11 cellular contexts compared by ENCODE assay signal in the genomic region with DNA sequence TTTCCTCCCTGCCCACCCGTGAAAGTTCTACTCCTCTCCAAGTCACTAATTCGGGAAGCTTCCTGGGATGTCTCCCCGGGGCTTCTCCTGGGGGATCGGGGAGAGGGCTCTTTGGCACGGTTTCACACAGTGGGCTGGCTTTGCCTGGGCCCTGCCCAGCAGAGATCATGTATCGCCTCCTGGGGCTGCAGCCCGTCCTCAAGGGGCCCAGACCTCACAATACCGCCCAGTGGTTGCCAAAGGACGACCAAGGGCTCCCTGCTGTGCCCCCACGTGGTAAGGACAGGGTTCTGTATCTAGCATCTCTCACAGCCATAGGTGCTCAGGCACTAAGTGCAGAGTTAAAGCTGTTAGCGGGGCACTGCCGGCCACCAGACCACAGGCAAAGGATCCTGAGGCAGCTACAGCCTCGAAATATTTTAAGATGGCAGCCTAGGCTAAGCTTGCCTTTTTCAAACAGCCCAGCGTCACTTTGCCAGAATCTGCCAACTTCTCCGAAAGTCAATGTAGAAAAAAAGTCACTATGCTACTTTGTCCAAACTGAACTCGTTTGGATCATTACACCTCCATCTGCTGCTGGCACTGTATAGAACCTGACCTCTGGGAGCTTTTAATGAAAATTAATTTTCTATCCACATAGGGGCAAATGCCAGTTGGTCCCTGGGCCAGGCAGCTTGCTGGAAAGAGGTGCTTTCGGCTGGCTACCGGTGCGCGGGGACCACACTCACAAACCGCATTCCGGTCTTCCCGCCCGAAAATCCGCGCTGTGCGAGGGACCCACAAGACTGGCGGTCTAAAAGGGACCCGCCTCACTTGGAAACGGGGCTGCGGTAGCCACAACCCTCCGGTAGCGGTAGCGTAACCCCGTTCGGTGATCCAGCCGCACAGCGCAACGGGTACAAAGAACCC. TPM values are rescaled to one million over a fixed set of nuclear protein-coding genes. Genes with fewer than 3 reads are reported as not detected.
DNase-seq lines count a peak whose midpoint lies in the region; ATAC-seq and TF ChIP-seq lines count a peak whose summit lies in the region.
"Had no signal": no experiment of that assay in that cellular context is flagged by ENCODE, and none has a peak within 500 bp of the region (broad histone marks: within the 10 kb centered on the region; RNA-seq: fewer than 3 reads in every experiment).

No MANE protein-coding gene starts in this region.

- H3K36me3 Mint-ChIP-seq in activated naive CD4-positive, alpha-beta T cell treated with anti-CD3 and anti-CD28 coated beads for 36 hours (ENCODE audit: low read depth): peaks cover 9% of the 10 kb centered on the region
- no peaks in the 10 kb centered on the region for H3K36me3 Mint-ChIP-seq in activated naive CD4-positive, alpha-beta T cell treated with anti-CD3 and anti-CD28 coated beads, Interleukin-2, amount 50 U/mL, for 72 hours
- peaks cover 43% of the 10 kb centered on the region for H3K36me3 Mint-ChIP-seq in type B pancreatic cell

- H3K4me3 ChIP-seq in SJSA1: no peak overlapping the region
- H3K4me3 ChIP-seq: BLaER1 had no signal

- peak overlapping the region; percentile 64 for H3K4me3 Mint-ChIP-seq in activated naive CD4-positive, alpha-beta T cell treated with anti-CD3 and anti-CD28 coated beads for 36 hours
- H3K4me3 Mint-ChIP-seq in type B pancreatic cell: peak overlapping the region; percentile 88

- H3K9me3 ChIP-seq in SJSA1 (replicated peaks): no peaks in the 10 kb centered on the region

- no peaks in the 10 kb centered on the region for H3K27me3 ChIP-seq in SJSA1 (replicated peaks)

- no peak for DNase-seq in activated naive CD4-positive, alpha-beta T cell treated with anti-CD3 and anti-CD28 coated beads for 36 hours
- DNase-seq in activated naive CD4-positive, alpha-beta T cell treated with anti-CD3 and anti-CD28 coated beads, Interleukin-2, amount 50 U/mL, for 72 hours (ENCODE audit: low spot score in 2 of 2): no peak
- DNase-seq in SJSA1 (ENCODE audit: low read depth in 1 of 2, low spot score in 2 of 2): peak; percentile 75 to 77
- peak; percentile 40 for DNase-seq in iPS-NIHi11 (ENCODE audit: low spot score)
- no peak for DNase-seq in type B pancreatic cell (ENCODE audit: extremely low spot score, unreplicated experiment)
- DNase-seq in AG20443 (ENCODE audit: low spot score): no peak
- DNase-seq: kidney had no signal

- H3K27ac ChIP-seq in SJSA1: peak overlapping the region; percentile 84
- H3K27ac ChIP-seq: BLaER1 had no signal

- peaks cover 27% of the 10 kb centered on the region for H3K4me1 Mint-ChIP-seq in activated naive CD4-positive, alpha-beta T cell treated with anti-CD3 and anti-CD28 coated beads for 36 hours (ENCODE audit: low read depth)
- peaks cover 64% of the 10 kb centered on the region for H3K4me1 Mint-ChIP-seq in type B pancreatic cell (ENCODE audit: unreplicated experiment)

- CTCF ChIA-PET in activated naive CD4-positive, alpha-beta T cell treated with anti-CD3 and anti-CD28 coated beads for 36 hours (lab: Charles Lee): no interaction called here

- intact Hi-C loops in activated naive CD4-positive, alpha-beta T cell treated with anti-CD3 and anti-CD28 coated beads for 36 hours (cut with micrococcal nuclease): no loop called here

- no peak overlapping the region for H3K27ac Mint-ChIP-seq in activated naive CD4-positive, alpha-beta T cell treated with anti-CD3 and anti-CD28 coated beads for 36 hours
- H3K27ac Mint-ChIP-seq in activated naive CD4-positive, alpha-beta T cell treated with anti-CD3 and anti-CD28 coated beads, Interleukin-2, amount 50 U/mL, for 72 hours: no peak overlapping the region
- H3K27ac Mint-ChIP-seq in type B pancreatic cell: peak overlapping the region; percentile 61
- H3K27ac Mint-ChIP-seq: stimulated activated naive CD8-positive, alpha-beta T cell treated with anti-CD3 and anti-CD28 coated beads, Interleukin-15, Interleukin-2, amounts not matched to agents 100 ng/mL and 50 ng/mL, for 24 hours had no signal

- no peaks in the 10 kb centered on the region for H3K9me3 Mint-ChIP-seq in activated naive CD4-positive, alpha-beta T cell treated with anti-CD3 and anti-CD28 coated beads for 36 hours
- no peaks in the 10 kb centered on the region for H3K9me3 Mint-ChIP-seq in activated naive CD4-positive, alpha-beta T cell treated with anti-CD3 and anti-CD28 coated beads, Interleukin-2, amount 50 U/mL, for 72 hours
- H3K9me3 Mint-ChIP-seq in type B pancreatic cell: no peaks in the 10 kb centered on the region
- H3K9me3 Mint-ChIP-seq: stimulated activated naive CD8-positive, alpha-beta T cell treated with anti-CD3 and anti-CD28 coated beads, Interleukin-15, Interleukin-2, amounts not matched to agents 100 ng/mL and 50 ng/mL, for 24 hours had no signal

- no peak for ATAC-seq in activated naive CD4-positive, alpha-beta T cell treated with anti-CD3 and anti-CD28 coated beads, Interleukin-2, amount 50 U/mL, for 72 hours
- ATAC-seq in HG03025 (IDR thresholded peaks at IDR 0.05; ENCODE audit: low FRiP score, unreplicated experiment): no peak
- no peak for ATAC-seq in GM21529 (IDR thresholded peaks at IDR 0.05; ENCODE audit: unreplicated experiment)

- H3K27me3 Mint-ChIP-seq in activated naive CD4-positive, alpha-beta T cell treated with anti-CD3 and anti-CD28 coated beads for 36 hours (ENCODE audit: low read depth): no peaks in the 10 kb centered on the region
- no peaks in the 10 kb centered on the region for H3K27me3 Mint-ChIP-seq in type B pancreatic cell
- H3K27me3 Mint-ChIP-seq: stimulated activated naive CD8-positive, alpha-beta T cell treated with anti-CD3 and anti-CD28 coated beads, Interleukin-15, Interleukin-2, amounts not matched to agents 100 ng/mL and 50 ng/mL, for 24 hours had no signal

- peak; percentile 22 for TF ChIP-seq CTCF in type B pancreatic cell (conservative IDR thresholded peaks at IDR 0.05)

- H3K4me1 ChIP-seq in SJSA1 (replicated peaks): peaks cover 68% of the 10 kb centered on the region

- peaks cover 69% of the 10 kb centered on the region for H3K36me3 ChIP-seq in SJSA1

RNA-seq across cellular contexts. Expression of a gene that starts 1.3 kb away (rescaled TPM):
- under 1 TPM; 0.50 to 0.91 TPM for total RNA-seq in activated naive CD4-positive, alpha-beta T cell treated with anti-CD3 and anti-CD28 coated beads for 36 hours
- total RNA-seq in activated naive CD4-positive, alpha-beta T cell treated with anti-CD3 and anti-CD28 coated beads, Interleukin-2, amount 50 U/mL, for 72 hours: 1 to 10 TPM in 1 of 2 donors, under 1 TPM in 1; 0.93 to 2.1 TPM
- not detected in 2 replicates for total RNA-seq in SJSA1 (2014; rRNA removed; shearing (Covaris generic))
- 19.2 and 114 TPM in 2 replicates for total RNA-seq in type B pancreatic cell (ENCODE audit: low replicate concordance)

RNA-seq across cellular contexts. Expression of a gene that starts 7.9 kb away (rescaled TPM):
- 10 to 100 TPM; 14.2 to 16.2 TPM for total RNA-seq in activated naive CD4-positive, alpha-beta T cell treated with anti-CD3 and anti-CD28 coated beads for 36 hours
- 10 to 100 TPM; 21.0 to 36.2 TPM for total RNA-seq in activated naive CD4-positive, alpha-beta T cell treated with anti-CD3 and anti-CD28 coated beads, Interleukin-2, amount 50 U/mL, for 72 hours
- total RNA-seq in SJSA1 (2014; rRNA removed; shearing (Covaris generic)): 93.1 and 102 TPM in 2 replicates
- 75.7 and 79.7 TPM in 2 replicates for total RNA-seq in type B pancreatic cell (ENCODE audit: low replicate concordance)

Comparison
In these comparisons a context has a peak if more than half of its experiments do, and no peak if none do; other contexts are left out.
1. DNase-seq: peak in SJSA1 (2 of 2) and iPS-NIHi11 (single experiment); none in activated naive CD4-positive, alpha-beta T cell treated with anti-CD3 and anti-CD28 coated beads for 36 hours (single experiment), activated naive CD4-positive, alpha-beta T cell treated with anti-CD3 and anti-CD28 coated beads, Interleukin-2, amount 50 U/mL, for 72 hours (0 of 2), type B pancreatic cell (single experiment) and AG20443 (single experiment).